ENCODE assay signal across 19 cellular contexts in genomic region chr1:7436056-7437005, GRCh38.
DNase-seq lines count a peak whose midpoint lies in the region; ATAC-seq and TF ChIP-seq lines count a peak whose summit lies in the region.
"Had no signal": no experiment of that assay in that cellular context is flagged by ENCODE, and none has a peak within 500 bp of the region (broad histone marks: within the 10 kb centered on the region; RNA-seq: fewer than 3 reads in every experiment).

No MANE protein-coding gene starts in this region.

- H3K9me3 ChIP-seq in right atrium auricular region, result no peaks in the 10 kb centered on the region
- no peaks in the 10 kb centered on the region for H3K9me3 ChIP-seq in Karpas-422 (ENCODE audit: low read length)
- no peaks in the 10 kb centered on the region for H3K9me3 ChIP-seq in neural progenitor cell (ENCODE audit: low read depth)

- no peaks in the 10 kb centered on the region for H3K79me2 ChIP-seq in Karpas-422 (ENCODE audit: low read length)
- no peaks in the 10 kb centered on the region for H3K79me2 ChIP-seq in neural progenitor cell (ENCODE audit: low read depth)

- no peak overlapping the region for H3K27ac ChIP-seq in right atrium auricular region
- H3K27ac ChIP-seq in Karpas-422 (ENCODE audit: low read length), result no peak overlapping the region
- H3K27ac ChIP-seq in neural progenitor cell, result no peak overlapping the region

- no peaks in the 10 kb centered on the region for H3K9me3 Mint-ChIP-seq in neural progenitor cell
- H3K9me3 Mint-ChIP-seq: CD4-positive, alpha-beta T cell; HFFc6 had no signal

- H3K9ac ChIP-seq in Karpas-422 (ENCODE audit: low read length) (no peak overlapping the region), neural progenitor cell (no peak overlapping the region)

- H3F3A ChIP-seq in neural progenitor cell (ENCODE audit: low read depth), result no peaks in the 10 kb centered on the region

- H3K4me3 Mint-ChIP-seq in neural progenitor cell, result peak overlapping the region; percentile 31
- H3K4me3 Mint-ChIP-seq: CD4-positive, alpha-beta T cell; HFFc6 had no signal

- H4K20me1 ChIP-seq in Karpas-422 (ENCODE audit: insufficient read depth, low read depth, low read length), result peaks cover 3% of the 10 kb centered on the region; the same call in 1 of the 2 replicates
- no peaks in the 10 kb centered on the region for H4K20me1 ChIP-seq in neural progenitor cell (ENCODE audit: low read depth)

- H3K4me1 ChIP-seq in right atrium auricular region (peaks cover 0 to 3% of the 10 kb centered on the region in 2 donors), Karpas-422 (ENCODE audit: low read length) (peaks cover 37% of the 10 kb centered on the region), neural progenitor cell (peaks cover 7% of the 10 kb centered on the region)

- peaks cover 8% of the 10 kb centered on the region for H3K4me1 Mint-ChIP-seq in neural progenitor cell

- H3K9me2 ChIP-seq in Karpas-422 (replicated peaks; ENCODE audit: insufficient read depth, low read length), result no peaks in the 10 kb centered on the region

- H3K4me2 ChIP-seq in Karpas-422 (ENCODE audit: low read depth, low read length, poor library complexity, severe bottlenecking), result no peak overlapping the region
- H3K4me2 ChIP-seq in neural progenitor cell, result no peak overlapping the region

- DNase-seq in Right ventricle myocardium superior (peak; percentile 27), right atrium auricular region (ENCODE audit: low spot score) (no peak), Karpas-422 (peak; percentile 50), neural progenitor cell (ENCODE audit: low spot score) (no peak), NCI-H1436 treated with DMSO at 0.1 percent for 48 hours (lab: John Stamatoyannopoulos, UW) (no peak)
- DNase-seq in activated CD4-positive, CD25-positive, alpha-beta regulatory T cell (lab: John Stamatoyannopoulos, UW), result no peak
- DNase-seq in stimulated activated CD4-positive, alpha-beta T cell treated with anti-CD3 and anti-CD28 coated beads, Interleukin-4, amount 100 ng/mL, for 24 hours, result no peak
- DNase-seq: 8988T; AML-193; C1 segment of cervical spinal cord; Calu3; CD4-positive, alpha-beta T cell; DMS 273 treated with DMSO at 0.1 percent for 48 hours; DMS79; GOT3; HCEC 1CT; HFFc6 had no signal

- H3K27me3 ChIP-seq in right atrium auricular region, result no peaks in the 10 kb centered on the region
- no peaks in the 10 kb centered on the region for H3K27me3 ChIP-seq in Karpas-422 (ENCODE audit: low read length)
- no peaks in the 10 kb centered on the region for H3K27me3 ChIP-seq in neural progenitor cell

- H3K36me3 ChIP-seq in right atrium auricular region, result no peaks in the 10 kb centered on the region
- no peaks in the 10 kb centered on the region for H3K36me3 ChIP-seq in Karpas-422 (ENCODE audit: insufficient read depth, low read length)
- H3K36me3 ChIP-seq in neural progenitor cell, result no peaks in the 10 kb centered on the region

- intact Hi-C loops in Right ventricle myocardium superior (cut with DNase I), result no loop called here

- TF ChIP-seq CTCF in right atrium auricular region (IDR thresholded peaks at IDR 0.05) (no peak), neural progenitor cell (IDR thresholded peaks at IDR 0.05) (no peak)

- H3K4me3 ChIP-seq in right atrium auricular region, result no peak overlapping the region
- no peak overlapping the region for H3K4me3 ChIP-seq in Karpas-422 (ENCODE audit: low read length)
- no peak overlapping the region for H3K4me3 ChIP-seq in neural progenitor cell
- H3K4me3 ChIP-seq: GM12878 had no signal

- no peaks in the 10 kb centered on the region for H3K36me3 Mint-ChIP-seq in neural progenitor cell

- no peak for ATAC-seq in Right ventricle myocardium superior (ENCODE audit: poor library complexity)
- ATAC-seq: GM12878, HepG2 had no signal

- peak overlapping the region; percentile 4 for H3K27ac Mint-ChIP-seq in neural progenitor cell
- H3K27ac Mint-ChIP-seq: CD4-positive, alpha-beta T cell; HFFc6 had no signal

- H3K27me3 Mint-ChIP-seq in neural progenitor cell (ENCODE audit: insufficient read depth, low read depth), result peaks cover 3% of the 10 kb centered on the region

- no peak overlapping the region for H2AFZ ChIP-seq in Karpas-422 (ENCODE audit: low read length)
- H2AFZ ChIP-seq in neural progenitor cell (replicated peaks), result no peak overlapping the region

Comparison
In these comparisons a context has a peak if more than half of its experiments do, and no peak if none do; other contexts are left out.
1. DNase-seq: peak in Right ventricle myocardium superior (single experiment) and Karpas-422 (single experiment); none in right atrium auricular region (single experiment), neural progenitor cell (single experiment), NCI-H1436 treated with DMSO at 0.1 percent for 48 hours (single experiment), activated CD4-positive, CD25-positive, alpha-beta regulatory T cell (0 of 4) and stimulated activated CD4-positive, alpha-beta T cell treated with anti-CD3 and anti-CD28 coated beads, Interleukin-4, amount 100 ng/mL, for 24 hours (single experiment).